29 cellular contexts compared by ENCODE assay signal in the genomic region with DNA sequence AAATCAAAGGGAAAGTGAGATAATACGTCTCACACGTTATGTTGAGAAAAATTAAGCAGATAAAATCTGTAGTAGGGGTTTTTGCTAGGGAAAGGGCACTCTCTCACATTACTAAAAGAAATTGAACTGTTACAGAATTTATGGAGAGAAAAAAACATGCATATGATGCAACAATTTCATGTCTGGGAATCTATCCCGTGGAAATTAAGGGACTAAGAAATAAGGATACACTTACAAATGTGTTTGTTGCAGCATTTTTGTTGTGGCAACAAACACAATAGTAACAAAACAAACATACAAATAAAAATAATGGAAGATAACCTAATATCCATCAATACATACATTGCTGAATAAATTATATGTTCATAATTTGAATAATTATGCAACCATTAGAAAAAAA.
"Had no signal": no experiment of that assay in that cellular context is flagged by ENCODE, and none has a peak within 500 bp of the region (broad histone marks: within the 10 kb centered on the region; RNA-seq: fewer than 3 reads in every experiment).

No MANE protein-coding gene starts in this region.

- DNase-seq: stimulated activated CD4-positive, alpha-beta T cell treated with anti-CD3 and anti-CD28 coated beads, Interleukin-2, amount 100 ng/mL, for 48 hours; stimulated activated CD4-positive, alpha-beta T cell treated with anti-CD3 and anti-CD28 coated beads, Interleukin-4, amount 100 ng/mL, for 1 hour; stimulated activated CD4-positive, alpha-beta T cell treated with anti-CD3 and anti-CD28 coated beads, Interleukin-4, amount 100 ng/mL, for 24 hours; stimulated activated CD4-positive, alpha-beta T cell treated with anti-CD3 and anti-CD28 coated beads, Interleukin-4, amount 100 ng/mL, for 4 hours; stimulated activated CD8-positive, alpha-beta memory T cell treated with anti-CD3 and anti-CD28 coated beads, Interleukin-4, amount 100 ng/mL, for 48 hours; stimulated activated naive B cell treated with anti-CD40 and anti-IgM and Interleukin-4, amounts not matched to agents 10 μg/mL and 1 μg/mL and 100 μg/mL, for 72 hours; stimulated activated naive CD4-positive, alpha-beta T cell; stimulated activated naive CD4-positive, alpha-beta T cell treated with Interleukin-2 at 50 U/mL for 16 hours; stimulated activated naive CD8-positive, alpha-beta T cell treated with anti-CD3 and anti-CD28 coated beads, Interleukin-15, amount 100 ng/mL, for 72 hours; stimulated activated naive CD8-positive, alpha-beta T cell treated with anti-CD3 and anti-CD28 coated beads, Interleukin-15, Interleukin-2, amounts not matched to agents 100 U/mL and 50 U/mL, for 24 hours; stomach; substantia nigra; testis; thyroid gland; tibial artery; transverse colon; trophoblast cell; upper lobe of left lung; upper lobe of right lung; uterus had no signal

- FAIRE-seq: urothelium cell line had no signal

- H3K36me3 ChIP-seq: stomach, suprapubic skin, thoracic aorta, thyroid gland, tibial artery, tibial nerve, transverse colon, upper lobe of left lung, upper lobe of right lung, uterus, vagina had no signal

- H3K4me3 ChIP-seq: stomach, suprapubic skin, testis, thoracic aorta, thyroid gland, tibial artery, tibial nerve, transverse colon, upper lobe of left lung, upper lobe of right lung, uterus, vagina had no signal

- H3K4me1 ChIP-seq: stomach, suprapubic skin, testis, thyroid gland, tibial artery, tibial nerve, transverse colon, upper lobe of left lung, upper lobe of right lung, uterus, vagina had no signal

- H3K9me3 ChIP-seq: suprapubic skin, testis, thoracic aorta, thyroid gland, transverse colon, upper lobe of left lung, upper lobe of right lung, uterus, vagina had no signal

- H3K36me3 Mint-ChIP-seq: stimulated activated effector memory CD8-positive, alpha-beta T cell treated with anti-CD3 and anti-CD28 coated beads, Interleukin-12 subunit alpha, Interleukin-12 subunit beta, amount 100 ng/mL, for 72 hours; type B pancreatic cell had no signal

- H3K4me3 Mint-ChIP-seq: stimulated activated effector memory CD8-positive, alpha-beta T cell treated with anti-CD3 and anti-CD28 coated beads, Interleukin-12 subunit alpha, Interleukin-12 subunit beta, amount 100 ng/mL, for 72 hours; stimulated activated memory B cell treated with anti-CD40 and anti-IgM and Interleukin-4, amounts not matched to agents 10 μg/mL and 1 μg/mL and 100 μg/mL, for 72 hours; stimulated activated naive B cell treated with anti-CD40 and anti-IgM and Interleukin-4, amounts not matched to agents 10 μg/mL and 1 μg/mL and 100 μg/mL, for 72 hours; stimulated activated naive CD8-positive, alpha-beta T cell treated with anti-CD3 and anti-CD28 coated beads, Interleukin-15, amount 100 ng/mL, for 72 hours; stimulated activated naive CD8-positive, alpha-beta T cell treated with anti-CD3 and anti-CD28 coated beads, Interleukin-15, Interleukin-2, amounts not matched to agents 100 ng/mL and 50 ng/mL, for 24 hours; type B pancreatic cell had no signal

- H3K4me1 Mint-ChIP-seq: stimulated activated effector memory CD8-positive, alpha-beta T cell treated with anti-CD3 and anti-CD28 coated beads, Interleukin-12 subunit alpha, Interleukin-12 subunit beta, amount 100 ng/mL, for 72 hours; stimulated activated naive CD8-positive, alpha-beta T cell treated with anti-CD3 and anti-CD28 coated beads, Interleukin-15, amount 100 ng/mL, for 72 hours had no signal

- H3K27me3 ChIP-seq: suprapubic skin, testis, thyroid gland, tibial nerve, transverse colon, upper lobe of left lung, upper lobe of right lung, uterus, vagina had no signal

- ATAC-seq: stimulated activated effector memory CD8-positive, alpha-beta T cell treated with anti-CD3 and anti-CD28 coated beads, Interleukin-12 subunit alpha, Interleukin-12 subunit beta, amount 100 ng/mL, for 72 hours; stimulated activated memory B cell treated with anti-CD40 and anti-IgM and Interleukin-4, amounts not matched to agents 10 μg/mL and 1 μg/mL and 100 μg/mL, for 72 hours; stimulated activated naive B cell treated with anti-CD40 and anti-IgM and Interleukin-4, amounts not matched to agents 10 μg/mL and 1 μg/mL and 100 μg/mL, for 72 hours; stimulated activated naive CD8-positive, alpha-beta T cell treated with anti-CD3 and anti-CD28 coated beads, Interleukin-15, amount 100 ng/mL, for 72 hours; stimulated activated naive CD8-positive, alpha-beta T cell treated with anti-CD3 and anti-CD28 coated beads, Interleukin-15, Interleukin-2, amounts not matched to agents 100 U/mL and 50 U/mL, for 24 hours; upper lobe of right lung had no signal

- H3K27ac Mint-ChIP-seq: stimulated activated effector memory CD8-positive, alpha-beta T cell treated with anti-CD3 and anti-CD28 coated beads, Interleukin-12 subunit alpha, Interleukin-12 subunit beta, amount 100 ng/mL, for 72 hours; stimulated activated memory B cell treated with anti-CD40 and anti-IgM and Interleukin-4, amounts not matched to agents 10 μg/mL and 1 μg/mL and 100 μg/mL, for 72 hours; stimulated activated naive B cell treated with anti-CD40 and anti-IgM and Interleukin-4, amounts not matched to agents 10 μg/mL and 1 μg/mL and 100 μg/mL, for 72 hours; stimulated activated naive CD8-positive, alpha-beta T cell treated with anti-CD3 and anti-CD28 coated beads, Interleukin-15, amount 100 ng/mL, for 72 hours; stimulated activated naive CD8-positive, alpha-beta T cell treated with anti-CD3 and anti-CD28 coated beads, Interleukin-15, Interleukin-2, amounts not matched to agents 100 ng/mL and 50 ng/mL, for 24 hours; type B pancreatic cell had no signal

- H3K27ac ChIP-seq: stomach, suprapubic skin, testis, thoracic aorta, thyroid gland, tibial artery, tibial nerve, transverse colon, upper lobe of left lung, upper lobe of right lung, uterus, vagina had no signal
